Comparison of ENCODE assay signal across 14 cellular contexts in the genomic region with DNA sequence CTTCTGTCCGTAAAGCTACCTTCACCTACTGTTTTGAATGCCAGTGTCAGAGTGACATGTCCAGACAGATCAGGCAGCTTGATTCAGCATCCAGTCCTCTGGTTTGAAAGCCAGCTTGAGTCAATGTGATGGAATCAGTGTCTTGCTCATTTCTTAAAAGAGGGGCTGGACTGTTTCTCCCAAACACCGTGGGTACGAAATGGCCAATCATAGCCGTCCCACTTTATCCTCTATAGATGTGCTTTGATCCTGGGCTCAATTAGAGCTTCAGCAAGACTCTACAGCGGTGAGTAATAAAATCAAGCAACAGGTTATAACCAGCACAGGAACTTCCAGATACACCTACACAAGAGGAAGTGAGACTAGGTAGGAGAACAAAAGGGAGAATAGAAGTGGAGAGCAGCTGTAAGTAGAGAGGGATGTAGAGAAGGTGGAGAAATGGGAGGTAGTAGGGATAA. TPM values are rescaled to one million over a fixed set of nuclear protein-coding genes. Genes with fewer than 3 reads are reported as not detected.
DNase-seq lines count a peak whose midpoint lies in the region; ATAC-seq, FAIRE-seq and TF ChIP-seq lines count a peak whose summit lies in the region.
"Had no signal": no experiment of that assay in that cellular context is flagged by ENCODE, and none has a peak within 500 bp of the region (broad histone marks: within the 10 kb centered on the region; RNA-seq: fewer than 3 reads in every experiment).

No MANE protein-coding gene starts in this region.

- DNase-seq in bronchial epithelial cell (ENCODE audit: low read depth) (peak; percentile 100), NCI-H226 (no peak), pancreas (no peak), NCI-H510A (lab: John Stamatoyannopoulos, UW) (no peak)
- DNase-seq in activated CD8-positive, alpha-beta memory T cell treated with anti-CD3 and anti-CD28 coated beads, Interleukin-2, amount 50 U/mL, for 4 hours, result no peak
- DNase-seq: NCI-H2171, SHP77 treated with DMSO at 0.1 percent for 48 hours had no signal

- TF ChIP-seq CTCF in bronchial epithelial cell (IDR thresholded peaks at IDR 0.05; ENCODE audit: insufficient read depth, low read length, severe bottlenecking), result no peak
- no peak for TF ChIP-seq CTCF in pancreas (IDR thresholded peaks at IDR 0.05)

- intact Hi-C loops in pancreas (cut with DNase I), result no loop called here

- 61 to 71% methylated on average over 5 of the region's 5 CpGs for WGBS in pancreas, 2 donors

- no peaks in the 10 kb centered on the region for H3K9me3 ChIP-seq in pancreas
- H3K9me3 ChIP-seq: BLaER1 treated with 17β-estradiol and CSF1 and Interleukin-3, amounts not matched to agents 10 nM and 100 nM had no signal

- ATAC-seq in GM18508 (IDR thresholded peaks at IDR 0.05; ENCODE audit: insufficient read depth, unreplicated experiment) (peak; percentile 90), GM21423 (IDR thresholded peaks at IDR 0.05; ENCODE audit: unreplicated experiment) (peak; percentile 76), HG03060 (IDR thresholded peaks at IDR 0.05; ENCODE audit: low read depth, unreplicated experiment) (peak; percentile 94), pancreas (no peak)

- H3K4me3 ChIP-seq in bronchial epithelial cell (ENCODE audit: low read depth, low read length) (peak overlapping the region; percentile 10), pancreas (no peak overlapping the region)
- H3K4me3 ChIP-seq: BLaER1 treated with 17β-estradiol and CSF1 and Interleukin-3, amounts not matched to agents 10 nM and 100 nM had no signal

- no peak overlapping the region for H3K27ac ChIP-seq in pancreas
- H3K27ac ChIP-seq: BLaER1 treated with 17β-estradiol and CSF1 and Interleukin-3, amounts not matched to agents 10 nM and 100 nM had no signal

- no peaks in the 10 kb centered on the region for H3K27me3 ChIP-seq in bronchial epithelial cell (ENCODE audit: control insufficient read depth, insufficient read depth, low read length)
- peaks cover 0 to 7% (median 0%) of the 10 kb centered on the region in 4 donors for H3K27me3 ChIP-seq in pancreas
- H3K27me3 ChIP-seq: BLaER1 treated with 17β-estradiol and CSF1 and Interleukin-3, amounts not matched to agents 10 nM and 100 nM had no signal

- no peaks in the 10 kb centered on the region for H3K4me1 ChIP-seq in pancreas
- H3K4me1 ChIP-seq: BLaER1 treated with 17β-estradiol and CSF1 and Interleukin-3, amounts not matched to agents 10 nM and 100 nM had no signal

- FAIRE-seq in bronchial epithelial cell (lab: Jason Lieb, UNC) (peak; percentile 94), pancreas (lab: Jason Lieb, UNC) (no peak)
- FAIRE-seq: endometrium had no signal

- H3K36me3 ChIP-seq in bronchial epithelial cell (ENCODE audit: control insufficient read depth, insufficient read depth, low read length) (no peaks in the 10 kb centered on the region), pancreas (no peaks in the 10 kb centered on the region)
- H3K36me3 ChIP-seq: BLaER1 treated with 17β-estradiol and CSF1 and Interleukin-3, amounts not matched to agents 10 nM and 100 nM had no signal

RNA-seq across cellular contexts. Expression of gene OR5K1, which starts 17.0 kb away (rescaled TPM):
- total RNA-seq in bronchial epithelial cell (not detected in 2 replicates), pancreas (not detected)
- polyA plus RNA-seq in pancreas, result not detected
- total RNA-seq: subcutaneous adipose tissue had no signal
- polyA plus RNA-seq: IgD-negative memory B cell had no signal

RNA-seq across cellular contexts. Expression of gene OR5K2, which starts 51.5 kb away (rescaled TPM):
- not detected in 2 replicates for total RNA-seq in bronchial epithelial cell
- total RNA-seq in pancreas, result not detected
- not detected for polyA plus RNA-seq in pancreas
- total RNA-seq: subcutaneous adipose tissue had no signal
- polyA plus RNA-seq: IgD-negative memory B cell had no signal

RNA-seq across cellular contexts. Expression of gene OR5K3, which starts 55.5 kb away (rescaled TPM):
- total RNA-seq in bronchial epithelial cell, result not detected in 2 replicates
- not detected for total RNA-seq in pancreas
- not detected for polyA plus RNA-seq in pancreas
- total RNA-seq: subcutaneous adipose tissue had no signal
- polyA plus RNA-seq: IgD-negative memory B cell had no signal

Comparison
In these comparisons a context has a peak if more than half of its experiments do, and no peak if none do; other contexts are left out.
1. ATAC-seq: peak in GM18508 (single experiment), GM21423 (single experiment) and HG03060 (single experiment); none in pancreas (0 of 4).